ENCODE assay signal across 27 cellular contexts in the genomic region with DNA sequence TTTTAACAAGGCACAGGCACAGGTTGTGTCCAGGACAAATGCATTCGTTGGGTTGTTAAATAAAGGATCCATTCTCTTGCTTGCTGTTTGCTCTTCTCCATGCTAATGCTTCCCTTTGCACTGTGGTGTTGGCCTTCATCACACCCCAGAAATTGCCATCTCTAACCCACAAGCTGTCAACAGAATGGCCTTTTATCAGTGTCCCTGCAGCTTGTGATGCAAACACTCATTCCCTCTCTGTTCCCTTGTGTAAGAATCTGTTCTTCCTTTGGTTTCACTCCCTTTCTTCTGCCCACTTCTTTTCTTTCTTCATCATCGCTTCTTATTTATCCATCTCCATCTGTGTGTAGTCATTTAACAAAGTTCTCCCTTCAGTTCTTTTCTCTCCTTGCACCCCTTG.
DNase-seq lines count a peak whose midpoint lies in the region; ATAC-seq and TF ChIP-seq lines count a peak whose summit lies in the region.
"Had no signal": no experiment of that assay in that cellular context is flagged by ENCODE, and none has a peak within 500 bp of the region (broad histone marks: within the 10 kb centered on the region; RNA-seq: fewer than 3 reads in every experiment).

No MANE protein-coding gene starts in this region.

- no peak for TF ChIP-seq CTCF in testis (IDR thresholded peaks at IDR 0.05)

- no peak for ATAC-seq in activated naive CD4-positive, alpha-beta T cell treated with anti-CD3 and anti-CD28 coated beads, Interleukin-2, amount 50 U/mL, for 72 hours
- ATAC-seq: CD8-positive, alpha-beta T cell; GM12878; PC-3 had no signal

- 61 to 79% methylated on average over 2 of the region's 2 CpGs for WGBS in testis, 2 donors

- H3K9me3 Mint-ChIP-seq in activated naive CD4-positive, alpha-beta T cell treated with anti-CD3 and anti-CD28 coated beads, Interleukin-2, amount 50 U/mL, for 72 hours: no peaks in the 10 kb centered on the region
- H3K9me3 Mint-ChIP-seq: CD8-positive, alpha-beta T cell; HFFc6 had no signal

- H3K4me1 ChIP-seq in testis: no peaks in the 10 kb centered on the region
- H3K4me1 ChIP-seq: Caco-2 had no signal

- no peaks in the 10 kb centered on the region for H3K36me3 Mint-ChIP-seq in activated naive CD4-positive, alpha-beta T cell treated with anti-CD3 and anti-CD28 coated beads, Interleukin-2, amount 50 U/mL, for 72 hours
- H3K36me3 Mint-ChIP-seq: CD8-positive, alpha-beta T cell had no signal

- H3K36me3 ChIP-seq in testis (ENCODE audit: low read depth, missing control alignments): no peaks in the 10 kb centered on the region
- H3K36me3 ChIP-seq: HAP-1 had no signal

- no peaks in the 10 kb centered on the region for H3K27me3 ChIP-seq in testis

- no peak overlapping the region for H3K4me3 ChIP-seq in testis
- H3K4me3 ChIP-seq: GM12878, HAP-1 had no signal

- peak overlapping the region; percentile 82 for H3K27ac ChIP-seq in angular gyrus (ENCODE audit: low read depth, low read length)
- no peak overlapping the region for H3K27ac ChIP-seq in testis
- H3K27ac ChIP-seq: C4-2B had no signal

- H3K9me3 ChIP-seq in testis: no peaks in the 10 kb centered on the region
- H3K9me3 ChIP-seq: Caco-2, HAP-1, SK-N-SH had no signal

- intact Hi-C loops in testis (cut with DNase I; ENCODE audit: low total_unique reads): no loop called here

- H3K27ac Mint-ChIP-seq in activated naive CD4-positive, alpha-beta T cell treated with anti-CD3 and anti-CD28 coated beads, Interleukin-2, amount 50 U/mL, for 72 hours: no peak overlapping the region
- H3K27ac Mint-ChIP-seq: B cell; CD8-positive, alpha-beta T cell; HFFc6 had no signal

- TF ChIP-seq POLR2A in testis (IDR thresholded peaks at IDR 0.05): no peak

- peak; percentile 70 for DNase-seq in globus pallidus (ENCODE audit: low spot score)
- peak; percentile 87 for DNase-seq in pons (ENCODE audit: low spot score)
- DNase-seq in LoVo (ENCODE audit: low spot score): no peak
- DNase-seq in stimulated activated CD4-positive, alpha-beta T cell treated with anti-CD3 and anti-CD28 coated beads, Interleukin-15, amount 100 ng/mL, for 24 hours: no peak
- no peak for DNase-seq in activated naive CD4-positive, alpha-beta T cell treated with anti-CD3 and anti-CD28 coated beads, Interleukin-2, amount 50 U/mL, for 72 hours (ENCODE audit: low spot score in 2 of 2)
- DNase-seq in testis: no peak
- DNase-seq: Caco-2; CD8-positive, alpha-beta T cell; GOT3; HFFc6; Karpas-422; NCI-H1092 treated with DMSO at 0.1 percent for 48 hours; NCI-H1436; NCI-H187; NCI-H2081 treated with DMSO at 0.1 percent for 48 hours; NCI-H2171; NCI-H345; NCI-H510A treated with DMSO at 0.1 percent for 48 hours; NCI-H82; NK-92 treated with Interleukin-12 subunit alpha and Interleukin-12 subunit beta, amount 100 ng/mL, for 24 hours; PC-3; SK-N-SH had no signal

Comparison
In these comparisons a context has a peak if more than half of its experiments do, and no peak if none do; other contexts are left out.
1. DNase-seq: peak in globus pallidus (single experiment) and pons (single experiment); none in LoVo (single experiment), stimulated activated CD4-positive, alpha-beta T cell treated with anti-CD3 and anti-CD28 coated beads, Interleukin-15, amount 100 ng/mL, for 24 hours (single experiment), activated naive CD4-positive, alpha-beta T cell treated with anti-CD3 and anti-CD28 coated beads, Interleukin-2, amount 50 U/mL, for 72 hours (0 of 2) and testis (single experiment).